ENCODE assay signal across 14 cellular contexts in genomic region chr10:35346248-35346647, GRCh38.
"Had no signal": no experiment of that assay in that cellular context is flagged by ENCODE, and none has a peak within 500 bp of the region (broad histone marks: within the 10 kb centered on the region; RNA-seq: fewer than 3 reads in every experiment).

No MANE protein-coding gene starts in this region.

- H3K36me3 ChIP-seq: neutrophil, pancreas, tibial nerve, uterus, WERI-Rb-1 had no signal

- H3K9me3 ChIP-seq: neutrophil, pancreas, tibial nerve, uterus had no signal

- H3K4me3 ChIP-seq: pancreas, tibial nerve, uterus had no signal

- H3K27me3 Mint-ChIP-seq: activated naive CD4-positive, alpha-beta T cell treated with anti-CD3 and anti-CD28 coated beads, Interleukin-2, amount 50 U/mL, for 24 hours; memory B cell had no signal

- H3K27ac ChIP-seq: neutrophil, pancreas, tibial nerve, uterus, WERI-Rb-1 had no signal

- DNase-seq: activated CD4-positive, alpha-beta T cell treated with anti-CD3 and anti-CD28 coated beads, Interleukin-2, amount 50 U/mL, for 4 hours; activated effector memory CD4-positive, alpha-beta T cell treated with anti-CD3 and anti-CD28 coated beads, Interleukin-2, amount 50 U/mL, for 16 hours; activated T-cell treated with anti-CD3 and anti-CD28 coated beads, Interleukin-2, amount 50 U/mL, for 72 hours; kidney; left ventricle myocardium superior; natural killer cell; pancreas; stimulated activated naive CD4-positive, alpha-beta T cell; uterus; WERI-Rb-1 had no signal

- ATAC-seq: activated T-cell treated with anti-CD3 and anti-CD28 coated beads, Interleukin-2, amount 50 U/mL, for 72 hours; natural killer cell had no signal

- H3K4me3 Mint-ChIP-seq: activated naive CD4-positive, alpha-beta T cell treated with anti-CD3 and anti-CD28 coated beads, Interleukin-2, amount 50 U/mL, for 24 hours; activated T-cell treated with anti-CD3 and anti-CD28 coated beads, Interleukin-2, amount 50 U/mL, for 72 hours; memory B cell; natural killer cell had no signal

- H3K9me3 Mint-ChIP-seq: activated naive CD4-positive, alpha-beta T cell treated with anti-CD3 and anti-CD28 coated beads, Interleukin-2, amount 50 U/mL, for 24 hours; activated T-cell treated with anti-CD3 and anti-CD28 coated beads, Interleukin-2, amount 50 U/mL, for 72 hours; memory B cell; natural killer cell had no signal

- H3K36me3 Mint-ChIP-seq: natural killer cell had no signal

- H3K27me3 ChIP-seq: neutrophil, pancreas, tibial nerve, uterus had no signal

- H3K27ac Mint-ChIP-seq: activated naive CD4-positive, alpha-beta T cell treated with anti-CD3 and anti-CD28 coated beads, Interleukin-2, amount 50 U/mL, for 24 hours; activated T-cell treated with anti-CD3 and anti-CD28 coated beads, Interleukin-2, amount 50 U/mL, for 72 hours; memory B cell had no signal
